In the genomic region with DNA sequence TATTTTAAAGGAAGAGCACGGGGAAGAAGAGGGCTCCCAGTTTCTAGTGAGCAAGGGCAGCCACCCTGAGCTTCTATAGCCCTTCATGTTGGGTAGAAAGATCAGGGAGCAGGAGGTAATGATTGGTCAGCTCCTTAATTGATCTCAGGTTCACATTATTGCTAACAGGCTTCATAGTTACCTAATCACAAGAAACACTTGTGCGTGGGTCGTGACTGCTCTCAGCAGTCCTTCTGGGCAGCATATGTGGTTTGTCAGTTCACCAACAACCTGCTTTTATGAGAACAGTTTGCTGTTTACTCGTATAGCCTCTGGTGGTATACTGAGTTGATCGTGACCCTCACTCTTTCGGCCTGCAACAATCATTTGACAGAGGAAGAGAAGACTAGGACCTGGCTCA, we compare ENCODE assay signal across 11 cellular contexts. TPM values are rescaled to one million over a fixed set of nuclear protein-coding genes. Genes with fewer than 3 reads are reported as not detected.
"Had no signal": no experiment of that assay in that cellular context is flagged by ENCODE, and none has a peak within 500 bp of the region (broad histone marks: within the 10 kb centered on the region; RNA-seq: fewer than 3 reads in every experiment).

No MANE protein-coding gene starts in this region.

- H3K36me3 ChIP-seq: HAP-1 had no signal

- FAIRE-seq: H54, HepG2 had no signal

- ATAC-seq: HCT116, HepG2 had no signal

- H2AFZ ChIP-seq: GM23248 had no signal

- DNase-seq: GM23248, GOT3, HFFc6, KG1 had no signal

- H3K4me3 ChIP-seq: GM23248, HAP-1 had no signal

- H3K27ac ChIP-seq: GM23248, HL-60 had no signal

- H3K9ac ChIP-seq: GM23248 had no signal

- H3K4me1 ChIP-seq: HAP-1 had no signal

RNA-seq across cellular contexts. Expression of a gene that starts 4.7 kb away (rescaled TPM):
- total RNA-seq: GM23248, HFFc6, HT1080 had no signal
- polyA plus RNA-seq: GM23248 had no signal

RNA-seq across cellular contexts. Expression of a gene that starts 16.6 kb away (rescaled TPM):
- total RNA-seq: GM23248, HT1080 had no signal
- polyA plus RNA-seq: GM23248, IgD-negative memory B cell had no signal
